Comparison of ENCODE assay signal across 9 cellular contexts in genomic region chr3:45664558-45664957, GRCh38. TPM values are rescaled to one million over a fixed set of nuclear protein-coding genes. Genes with fewer than 3 reads are reported as not detected.
DNase-seq lines count a peak whose midpoint lies in the region; ATAC-seq, FAIRE-seq and TF ChIP-seq lines count a peak whose summit lies in the region.
"Had no signal": no experiment of that assay in that cellular context is flagged by ENCODE, and none has a peak within 500 bp of the region (broad histone marks: within the 10 kb centered on the region; RNA-seq: fewer than 3 reads in every experiment).

No MANE protein-coding gene starts in this region.

- H3K9me3 ChIP-seq in ascending aorta (no peaks in the 10 kb centered on the region), parathyroid adenoma (ENCODE audit: control insufficient read depth, low read length) (no peaks in the 10 kb centered on the region)

- peak; percentile 86 for ATAC-seq in HG02798 (IDR thresholded peaks at IDR 0.05; ENCODE audit: poor library complexity, unreplicated experiment)

- intact Hi-C loops in ascending aorta (cut with DNase I), result loop anchor here (10.0 kb wide), 2 partner anchors 320 to 800 kb away; partner anchors contain the start of gene TMEM42

- H3K4me3 ChIP-seq in ascending aorta (peak overlapping the region; percentile 10 to 35), parathyroid adenoma (ENCODE audit: low read depth, low read length) (no peak overlapping the region), urinary bladder (ENCODE audit: low read depth, low read length) (peak overlapping the region; percentile 2)

- H2AFZ ChIP-seq in parathyroid adenoma, result peak overlapping the region; percentile 49

- 54% methylated on average over 10 of the region's 10 CpGs for WGBS in urinary bladder

- H3K4me1 ChIP-seq in ascending aorta (peaks cover 17 to 39% of the 10 kb centered on the region in 2 donors), parathyroid adenoma (peaks cover 2% of the 10 kb centered on the region), urinary bladder (ENCODE audit: insufficient read depth) (no peaks in the 10 kb centered on the region)

- TF ChIP-seq POLR2A in H54 (IDR thresholded peaks at IDR 0.05; ENCODE audit: low read depth, low read length), result no peak

- H3K9ac ChIP-seq in parathyroid adenoma, result no peak overlapping the region

- no peaks in the 10 kb centered on the region for H3K79me2 ChIP-seq in parathyroid adenoma

- H3K27ac ChIP-seq in ascending aorta (peak overlapping the region in 1 of 2 donors; percentile 39), parathyroid adenoma (no peak overlapping the region), urinary bladder (ENCODE audit: low read depth) (no peak overlapping the region)
- H3K27ac ChIP-seq: epithelial cell of prostate had no signal

- H3K36me3 ChIP-seq in ascending aorta (peaks cover 0 to 4% of the 10 kb centered on the region in 2 donors), parathyroid adenoma (ENCODE audit: control insufficient read depth, insufficient read depth, low read length) (no peaks in the 10 kb centered on the region), urinary bladder (ENCODE audit: insufficient read depth) (no peaks in the 10 kb centered on the region)

- TF ChIP-seq CTCF in GM12872 (IDR thresholded peaks at IDR 0.05; ENCODE audit: insufficient read depth, low read depth, low read length) (0 out of 3 replicates have a peak, but pooled peaks have one; percentile 2), ascending aorta (IDR thresholded peaks at IDR 0.05) (no peak), parathyroid adenoma (IDR thresholded peaks at IDR 0.05) (no peak)

- H3K4me2 ChIP-seq in parathyroid adenoma (ENCODE audit: low read length), result peak overlapping the region; percentile 54

- H3K27me3 ChIP-seq in ascending aorta, result no peaks in the 10 kb centered on the region
- no peaks in the 10 kb centered on the region for H3K27me3 ChIP-seq in parathyroid adenoma (ENCODE audit: control insufficient read depth, insufficient read depth, low read length)

- DNase-seq in T-helper 9 cell (peak; percentile 46), ascending aorta (ENCODE audit: low spot score in 2 of 2) (no peak), H54 (ENCODE audit: insufficient read length, low spot score) (no peak), NCI-H2196 treated with DMSO at 0.1 percent for 48 hours (lab: John Stamatoyannopoulos, UW; ENCODE audit: unreplicated experiment) (no peak)

- no peak for FAIRE-seq in H54 (lab: Jason Lieb, UNC)

RNA-seq across cellular contexts. Expression of gene SACM1L, which starts 24.6 kb away (rescaled TPM):
- total RNA-seq in ascending aorta (7.2 TPM), urinary bladder (77.9 TPM)
- 23.4 TPM for polyA plus RNA-seq in urinary bladder
